Comparison of ENCODE assay signal across 12 cellular contexts in the genomic region with DNA sequence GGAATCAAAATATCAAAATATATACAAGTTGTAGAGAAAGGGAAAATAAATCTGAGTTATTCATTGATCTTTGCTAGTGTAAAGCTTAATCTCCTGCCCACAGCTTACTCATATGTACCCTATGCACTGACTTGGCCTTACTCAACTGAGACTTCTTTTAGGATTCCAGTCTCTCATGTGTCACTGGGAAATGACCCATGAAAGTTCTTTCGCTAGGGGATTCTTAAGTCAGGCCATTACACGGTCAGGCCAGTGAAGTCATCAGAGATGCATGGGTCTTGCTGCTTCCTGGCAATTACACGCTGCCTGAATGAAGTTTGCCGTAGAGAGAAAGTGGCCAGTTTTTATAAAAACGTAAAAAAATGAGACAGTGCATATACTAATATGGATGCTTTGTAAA. TPM values are rescaled to one million over a fixed set of nuclear protein-coding genes. Genes with fewer than 3 reads are reported as not detected.
DNase-seq lines count a peak whose midpoint lies in the region; ATAC-seq and TF ChIP-seq lines count a peak whose summit lies in the region.
"Had no signal": no experiment of that assay in that cellular context is flagged by ENCODE, and none has a peak within 500 bp of the region (broad histone marks: within the 10 kb centered on the region; RNA-seq: fewer than 3 reads in every experiment).

No MANE protein-coding gene starts in this region.

- H3K27me3 ChIP-seq in ACC112 (ENCODE audit: insufficient read depth, low read length) = no peaks in the 10 kb centered on the region
- no peaks in the 10 kb centered on the region for H3K27me3 ChIP-seq in right atrium auricular region
- no peaks in the 10 kb centered on the region for H3K27me3 ChIP-seq in gastroesophageal sphincter
- no peaks in the 10 kb centered on the region for H3K27me3 ChIP-seq in tibial artery
- H3K27me3 ChIP-seq: neutrophil had no signal

- H3K27ac ChIP-seq in ACC112 (ENCODE audit: low read depth, low read length) (peak overlapping the region; percentile 78), right atrium auricular region (no peak overlapping the region), gastroesophageal sphincter (no peak overlapping the region), tibial artery (no peak overlapping the region)
- H3K27ac ChIP-seq: neutrophil had no signal

- 92% methylated on average over 5 of the region's 5 CpGs for WGBS in gastroesophageal sphincter (ENCODE audit: low coverage in 1 of 2), 2 donors

- DNase-seq in RKO (ENCODE audit: low spot score) = peak; percentile 60
- DNase-seq in fibroblast of villous mesenchyme (ENCODE audit: low read depth) = peak; percentile 25
- DNase-seq in right atrium auricular region (ENCODE audit: low spot score) = no peak
- DNase-seq in tibial artery = no peak
- DNase-seq: H7, NCI-H1105 had no signal

- no peak for TF ChIP-seq POLR2A in gastroesophageal sphincter (IDR thresholded peaks at IDR 0.05)

- H3K9me3 ChIP-seq in right atrium auricular region (no peaks in the 10 kb centered on the region), gastroesophageal sphincter (no peaks in the 10 kb centered on the region), tibial artery (no peaks in the 10 kb centered on the region)
- H3K9me3 ChIP-seq: neutrophil had no signal

- TF ChIP-seq EP300 in gastroesophageal sphincter (IDR thresholded peaks at IDR 0.05) = no peak

- intact Hi-C loops in tibial artery (cut with DNase I; ENCODE audit: low total_unique reads) = no loop called here

- peaks cover 10% of the 10 kb centered on the region for H3K4me1 ChIP-seq in ACC112 (ENCODE audit: control insufficient read depth, insufficient read depth, low read length, unreplicated experiment)
- H3K4me1 ChIP-seq in right atrium auricular region = no peaks in the 10 kb centered on the region
- H3K4me1 ChIP-seq in gastroesophageal sphincter = peaks cover 0 to under 1% (median 0%) of the 10 kb centered on the region in 3 donors
- H3K4me1 ChIP-seq in tibial artery = peaks cover 0 to 20% (median 1%) of the 10 kb centered on the region in 4 donors

- peak; percentile 57 for ATAC-seq in GM19025 (IDR thresholded peaks at IDR 0.05; ENCODE audit: low read depth, unreplicated experiment)
- ATAC-seq in gastroesophageal sphincter = no peak
- no peak for ATAC-seq in GM21367 (IDR thresholded peaks at IDR 0.05; ENCODE audit: unreplicated experiment)

- no peak overlapping the region for H3K4me3 ChIP-seq in ACC112 (ENCODE audit: low read depth, low read length)
- H3K4me3 ChIP-seq in fibroblast of villous mesenchyme (ENCODE audit: low read depth, low read length) = no peak overlapping the region
- no peak overlapping the region for H3K4me3 ChIP-seq in right atrium auricular region
- no peak overlapping the region for H3K4me3 ChIP-seq in gastroesophageal sphincter
- H3K4me3 ChIP-seq in tibial artery = no peak overlapping the region
- H3K4me3 ChIP-seq: lung had no signal

- H3K79me2 ChIP-seq in ACC112 (ENCODE audit: control insufficient read depth, insufficient read depth, low read length, unreplicated experiment) = no peaks in the 10 kb centered on the region

- H3K36me3 ChIP-seq in ACC112 (ENCODE audit: insufficient read depth, low read length) (no peaks in the 10 kb centered on the region), right atrium auricular region (no peaks in the 10 kb centered on the region), gastroesophageal sphincter (no peaks in the 10 kb centered on the region), tibial artery (no peaks in the 10 kb centered on the region)
- H3K36me3 ChIP-seq: neutrophil had no signal

- no peak overlapping the region for H2AFZ ChIP-seq in ACC112 (ENCODE audit: low read length, unreplicated experiment)

- no peak for TF ChIP-seq CTCF in fibroblast of villous mesenchyme (IDR thresholded peaks at IDR 0.05; ENCODE audit: insufficient read depth, low read depth, low read length)
- TF ChIP-seq CTCF in right atrium auricular region (IDR thresholded peaks at IDR 0.05) = no peak
- TF ChIP-seq CTCF in gastroesophageal sphincter (IDR thresholded peaks at IDR 0.05) = no peak
- no peak for TF ChIP-seq CTCF in tibial artery (IDR thresholded peaks at IDR 0.05)

RNA-seq across cellular contexts. Expression of gene LPP, which starts 20.7 kb away (rescaled TPM):
- 196 TPM in 2 replicates for total RNA-seq in fibroblast of villous mesenchyme
- total RNA-seq in right atrium auricular region = 100 to 1,000 TPM; 117 to 186 TPM
- total RNA-seq in gastroesophageal sphincter = 1,000 to 10,000 TPM; 1,243 to 2,297 (median 2,164) TPM

Comparison
In these comparisons a context has a peak if more than half of its experiments do, and no peak if none do; other contexts are left out.
1. DNase-seq: peak in RKO (single experiment) and fibroblast of villous mesenchyme (single experiment); none in right atrium auricular region (single experiment) and tibial artery (0 of 2).